15 cellular contexts compared by ENCODE assay signal in genomic region chr7:47044620-47045019, GRCh38.
DNase-seq lines count a peak whose midpoint lies in the region.
"Had no signal": no experiment of that assay in that cellular context is flagged by ENCODE, and none has a peak within 500 bp of the region (broad histone marks: within the 10 kb centered on the region; RNA-seq: fewer than 3 reads in every experiment).

No MANE protein-coding gene starts in this region.

- H3K4me3 ChIP-seq in adipocyte (ENCODE audit: low read length) = peak overlapping the region; percentile 25

- no peaks in the 10 kb centered on the region for H3K27me3 ChIP-seq in adipocyte (replicated peaks; ENCODE audit: control insufficient read depth, insufficient read depth, low read length)

- peak overlapping the region; percentile 74 for H3K9ac ChIP-seq in adipocyte (ENCODE audit: low read length)

- peaks cover 52% of the 10 kb centered on the region for H3K4me1 ChIP-seq in adipocyte (ENCODE audit: control insufficient read depth, insufficient read depth, low read length)

- no peaks in the 10 kb centered on the region for H3K9me3 ChIP-seq in adipocyte (ENCODE audit: control insufficient read depth, low read length)

- peak; percentile 13 for DNase-seq in DMS 273 (lab: John Stamatoyannopoulos, UW; ENCODE audit: unreplicated experiment)
- DNase-seq in DMS 273 treated with DMSO at 0.1 percent for 48 hours (lab: John Stamatoyannopoulos, UW) = no peak
- peak; percentile 76 for DNase-seq in NCI-H82 treated with DMSO at 0.1 percent for 48 hours (lab: John Stamatoyannopoulos, UW; ENCODE audit: unreplicated experiment)
- no peak for DNase-seq in adipocyte (ENCODE audit: low read depth)
- peak; percentile 51 for DNase-seq in myocyte (ENCODE audit: low read depth)
- DNase-seq in NCI-H2171 treated with DMSO at 0.1 percent for 48 hours (lab: John Stamatoyannopoulos, UW) = no peak
- DNase-seq in EL = no peak
- DNase-seq in activated naive CD4-positive, alpha-beta T cell treated with Interleukin-2 at 50 U/mL for 16 hours = no peak
- DNase-seq: CD8-positive, alpha-beta memory T cell; HFFc6; KBM-7; NCI-H1436; NCI-H2081; NCI-H510A treated with DMSO at 0.1 percent for 48 hours; SIG-M5 had no signal

- H3K36me3 ChIP-seq in adipocyte (ENCODE audit: control insufficient read depth, insufficient read depth, low read length, severe bottlenecking) = no peaks in the 10 kb centered on the region

Comparison
In these comparisons a context has a peak if more than half of its experiments do, and no peak if none do; other contexts are left out.
1. DNase-seq: peak in DMS 273 (single experiment), NCI-H82 treated with DMSO at 0.1 percent for 48 hours (single experiment) and myocyte (single experiment); none in DMS 273 treated with DMSO at 0.1 percent for 48 hours (single experiment), adipocyte (single experiment), NCI-H2171 treated with DMSO at 0.1 percent for 48 hours (single experiment), EL (single experiment) and activated naive CD4-positive, alpha-beta T cell treated with Interleukin-2 at 50 U/mL for 16 hours (single experiment).